ENCODE assay signal across 11 cellular contexts in the genomic region with DNA sequence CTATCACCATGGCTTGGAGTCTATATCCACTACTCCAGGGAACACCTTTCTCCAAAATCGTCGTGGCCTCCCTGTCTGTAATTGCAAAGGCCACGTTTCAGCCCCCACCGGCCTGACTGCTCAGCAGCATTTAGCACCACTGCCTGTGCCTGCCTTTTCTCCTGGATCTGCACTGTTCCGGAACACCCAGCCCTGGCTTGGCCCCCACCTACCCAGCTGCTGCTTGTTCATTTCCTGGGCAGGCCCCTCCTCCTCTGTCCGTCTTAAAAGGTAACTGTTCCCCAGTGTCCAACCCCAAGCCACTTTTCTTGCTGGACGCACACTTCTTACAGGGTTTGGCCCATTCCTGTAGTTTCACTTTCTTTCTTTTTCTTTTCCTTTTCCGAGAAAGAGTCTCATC. TPM values are rescaled to one million over a fixed set of nuclear protein-coding genes. Genes with fewer than 3 reads are reported as not detected.
DNase-seq lines count a peak whose midpoint lies in the region; ATAC-seq, FAIRE-seq and TF ChIP-seq lines count a peak whose summit lies in the region.
"Had no signal": no experiment of that assay in that cellular context is flagged by ENCODE, and none has a peak within 500 bp of the region (broad histone marks: within the 10 kb centered on the region; RNA-seq: fewer than 3 reads in every experiment).

No MANE protein-coding gene starts in this region.

- H3K36me3 ChIP-seq in endothelial cell of umbilical vein (ENCODE audit: control insufficient read depth in 2 of 2, extremely low read depth in 1 of 2, insufficient read depth in 2 of 2, low read length in 2 of 2) (no peaks in the 10 kb centered on the region), body of pancreas (replicated peaks in 1 of 2; ENCODE audit: insufficient read depth in 1 of 2, low read depth in 2 of 2) (no peaks in the 10 kb centered on the region)
- H3K36me3 ChIP-seq: gastroesophageal sphincter had no signal

- ATAC-seq in GM18517 (IDR thresholded peaks at IDR 0.05; ENCODE audit: unreplicated experiment): no peak
- ATAC-seq in GM21529 (IDR thresholded peaks at IDR 0.05; ENCODE audit: unreplicated experiment): no peak
- ATAC-seq in body of pancreas: no peak
- ATAC-seq: stimulated activated naive CD8-positive, alpha-beta T cell treated with anti-CD3 and anti-CD28 coated beads, Interleukin-15, Interleukin-2, amounts not matched to agents 100 U/mL and 50 U/mL, for 24 hours had no signal

- H3K79me2 ChIP-seq in endothelial cell of umbilical vein (ENCODE audit: control insufficient read depth, insufficient read depth, low read length): no peaks in the 10 kb centered on the region

- H3K4me1 ChIP-seq in endothelial cell of umbilical vein (ENCODE audit: control insufficient read depth, extremely low read depth, insufficient read depth, low read length): peaks cover 5% of the 10 kb centered on the region
- H3K4me1 ChIP-seq in body of pancreas: no peaks in the 10 kb centered on the region
- H3K4me1 ChIP-seq: gastroesophageal sphincter had no signal

- DNase-seq in A172 (ENCODE audit: low spot score) (peak; percentile 45), HK-2 (ENCODE audit: unreplicated experiment) (peak; percentile 82), endothelial cell of umbilical vein (ENCODE audit: low read depth, low spot score) (no peak), body of pancreas (no peak)
- DNase-seq: DMS53; retina; stimulated activated naive CD8-positive, alpha-beta T cell treated with anti-CD3 and anti-CD28 coated beads, Interleukin-15, Interleukin-2, amounts not matched to agents 100 U/mL and 50 U/mL, for 24 hours had no signal

- H3K27ac ChIP-seq in endothelial cell of umbilical vein (ENCODE audit: insufficient read depth, low read depth, low read length): peak overlapping the region; percentile 18
- no peak overlapping the region for H3K27ac ChIP-seq in body of pancreas

- H4K20me1 ChIP-seq in endothelial cell of umbilical vein (replicated peaks; ENCODE audit: control insufficient read depth, extremely low read depth, insufficient read depth, low read length): no peaks in the 10 kb centered on the region

- H3K9ac ChIP-seq in endothelial cell of umbilical vein (replicated peaks; ENCODE audit: extremely low read depth, insufficient read depth, low read length): no peak overlapping the region

- intact Hi-C loops in endothelial cell of umbilical vein (cut with micrococcal nuclease) (no loop called here), body of pancreas (cut with DNase I) (no loop called here)

- 61 to 65% methylated on average over 8 of the region's 8 CpGs for WGBS in body of pancreas, 2 donors

- POLR2A ChIA-PET in endothelial cell of umbilical vein (lab: Charles Lee): no interaction called here

- no peak for FAIRE-seq in endothelial cell of umbilical vein (lab: Jason Lieb, UNC)
- FAIRE-seq: H1 had no signal

- H3K9me3 ChIP-seq in endothelial cell of umbilical vein (replicated peaks; ENCODE audit: control insufficient read depth, insufficient read depth, low read length): no peaks in the 10 kb centered on the region
- H3K9me3 ChIP-seq in body of pancreas: no peaks in the 10 kb centered on the region
- H3K9me3 ChIP-seq: gastroesophageal sphincter had no signal

- TF ChIP-seq CTCF in endothelial cell of umbilical vein (IDR thresholded peaks at IDR 0.05; ENCODE audit: extremely low read depth in 1 of 2, insufficient read depth in 1 of 2, low read depth in 1 of 2, low read length in 2 of 2) (no peak), body of pancreas (IDR thresholded peaks at IDR 0.05) (no peak)

- TF ChIP-seq POLR2A in endothelial cell of umbilical vein (IDR thresholded peaks at IDR 0.05; ENCODE audit: low read depth, low read length): no peak
- TF ChIP-seq POLR2A in body of pancreas (IDR thresholded peaks at IDR 0.05): no peak

- H2AFZ ChIP-seq in endothelial cell of umbilical vein (ENCODE audit: low read depth, low read length): no peak overlapping the region

- H3K27me3 ChIP-seq in endothelial cell of umbilical vein (ENCODE audit: control insufficient read depth in 2 of 2, insufficient read depth in 2 of 2, low read length in 2 of 2) (no peaks in the 10 kb centered on the region), body of pancreas (no peaks in the 10 kb centered on the region)

- no peak overlapping the region for H3K4me2 ChIP-seq in endothelial cell of umbilical vein (ENCODE audit: insufficient read depth, low read length)

- BruUV-seq in endothelial cell of umbilical vein (replicated peaks; lab: Mats Ljungman, UMichigan): no TSS peak

- dilution Hi-C loops in endothelial cell of umbilical vein (cut with MboI; ENCODE audit: extremely low pct_ligation_motif_present, low sequenced_read_pairs): no loop called here

- H3K4me3 ChIP-seq in endothelial cell of umbilical vein (replicated peaks in 1 of 3; ENCODE audit: insufficient read depth in 1 of 3, low read depth in 1 of 3, low read length in 3 of 3) (no peak overlapping the region), body of pancreas (no peak overlapping the region)
- H3K4me3 ChIP-seq: gastroesophageal sphincter had no signal

- CTCF ChIA-PET in endothelial cell of umbilical vein (lab: Charles Lee): interaction anchor here (0.8 to 1.4 kb wide), 5 partner anchors 9 to 72 kb away, joined by 3 to 7 read pairs (median 3); a partner anchor contains a TSS

- H3K9me1 ChIP-seq in endothelial cell of umbilical vein (replicated peaks; ENCODE audit: control insufficient read depth, extremely low read depth, insufficient read depth, low read length): no peaks in the 10 kb centered on the region

TF ChIP-seq in endothelial cell of umbilical vein, 7 proteins besides CTCF, POLR2A, EP300 and RAD21:
- TF ChIP-seq GATA2 (IDR thresholded peaks at IDR 0.05; ENCODE audit: insufficient read depth, insufficient read length, low read depth, low read length) (no peak), FOS (IDR thresholded peaks at IDR 0.05; ENCODE audit: borderline replicate concordance, insufficient read depth, low read length) (no peak)

RNA-seq across cellular contexts. Expression of a gene that starts 8.5 kb away (rescaled TPM):
- 0.09 and 1.8 TPM in 2 replicates for total RNA-seq in A172 (2014; rRNA removed; shearing (Covaris generic))
- total RNA-seq in endothelial cell of umbilical vein (0.42 TPM in 1 of 2 replicates, not detected in the other), body of pancreas (under 1 TPM in 1 of 2 donors, not detected in 1; 0.26 TPM)
- polyA plus RNA-seq in endothelial cell of umbilical vein: not detected in 2 replicates
- not detected in 2 replicates for polyA plus RNA-seq in endothelial cell of umbilical vein (2011; cell fraction: cytosol; rRNA removed)
- not detected in 2 replicates for polyA plus RNA-seq in endothelial cell of umbilical vein (2011; cell fraction: nucleus; rRNA removed)
- not detected in 2 replicates for polyA plus RNA-seq in endothelial cell of umbilical vein (2012)
- 0.10 TPM in 1 of 2 replicates, not detected in the other for polyA minus RNA-seq in endothelial cell of umbilical vein
- not detected for polyA minus RNA-seq in endothelial cell of umbilical vein (2011; cell fraction: cytosol; rRNA and poly(A)+ RNA removed)
- polyA minus RNA-seq in endothelial cell of umbilical vein (2011; cell fraction: nucleus; rRNA and poly(A)+ RNA removed): not detected in 2 replicates

RNA-seq across cellular contexts. Expression of a gene that starts 20.7 kb away (rescaled TPM):
- 12.3 and 18.4 TPM in 2 replicates for total RNA-seq in A172 (2014; rRNA removed; shearing (Covaris generic))
- total RNA-seq in endothelial cell of umbilical vein (0.51 and 1.00 TPM in 2 replicates), body of pancreas (10 to 100 TPM; 14.8 to 15.8 TPM)
- polyA plus RNA-seq in endothelial cell of umbilical vein: 0.10 and 0.14 TPM in 2 replicates
- polyA plus RNA-seq in endothelial cell of umbilical vein (2011; cell fraction: cytosol; rRNA removed): 0.14 and 0.18 TPM in 2 replicates
- polyA plus RNA-seq in endothelial cell of umbilical vein (2011; cell fraction: nucleus; rRNA removed): 0.38 and 0.55 TPM in 2 replicates
- 1.9 and 2.6 TPM in 2 replicates for polyA plus RNA-seq in endothelial cell of umbilical vein (2012)
- polyA minus RNA-seq in endothelial cell of umbilical vein: 2.1 TPM in 2 replicates
- 2.5 TPM for polyA minus RNA-seq in endothelial cell of umbilical vein (2011; cell fraction: cytosol; rRNA and poly(A)+ RNA removed)
- 0.19 TPM in 1 of 2 replicates, not detected in the other for polyA minus RNA-seq in endothelial cell of umbilical vein (2011; cell fraction: nucleus; rRNA and poly(A)+ RNA removed)

RNA-seq across cellular contexts. Expression of a gene that starts 22.2 kb away (rescaled TPM):
- 10.6 and 15.6 TPM in 2 replicates for total RNA-seq in A172 (2014; rRNA removed; shearing (Covaris generic))
- total RNA-seq in endothelial cell of umbilical vein (0.62 TPM in 1 of 2 replicates, not detected in the other), body of pancreas (1 to 10 TPM; 1.6 TPM)
- polyA plus RNA-seq in endothelial cell of umbilical vein: 0.56 and 0.75 TPM in 2 replicates
- 0.14 and 0.23 TPM in 2 replicates for polyA plus RNA-seq in endothelial cell of umbilical vein (2011; cell fraction: cytosol; rRNA removed)
- 1.4 and 1.7 TPM in 2 replicates for polyA plus RNA-seq in endothelial cell of umbilical vein (2011; cell fraction: nucleus; rRNA removed)
- 0.78 and 0.91 TPM in 2 replicates for polyA plus RNA-seq in endothelial cell of umbilical vein (2012)
- 0.49 and 0.66 TPM in 2 replicates for polyA minus RNA-seq in endothelial cell of umbilical vein
- 9.1 TPM for polyA minus RNA-seq in endothelial cell of umbilical vein (2011; cell fraction: cytosol; rRNA and poly(A)+ RNA removed)
- 0.34 TPM in 1 of 2 replicates, not detected in the other for polyA minus RNA-seq in endothelial cell of umbilical vein (2011; cell fraction: nucleus; rRNA and poly(A)+ RNA removed)

RNA-seq across cellular contexts. Expression of a gene that starts 31.1 kb away (rescaled TPM):
- 0.77 TPM in 1 of 2 replicates, not detected in the other for total RNA-seq in A172 (2014; rRNA removed; shearing (Covaris generic))
- total RNA-seq in endothelial cell of umbilical vein (not detected in 2 replicates), body of pancreas (not detected)
- polyA plus RNA-seq in endothelial cell of umbilical vein: not detected in 2 replicates
- not detected in 2 replicates for polyA plus RNA-seq in endothelial cell of umbilical vein (2011; cell fraction: cytosol; rRNA removed)
- polyA plus RNA-seq in endothelial cell of umbilical vein (2011; cell fraction: nucleus; rRNA removed): not detected in 2 replicates
- not detected in 2 replicates for polyA plus RNA-seq in endothelial cell of umbilical vein (2012)
- 0.57 TPM in 1 of 2 replicates, not detected in the other for polyA minus RNA-seq in endothelial cell of umbilical vein
- polyA minus RNA-seq in endothelial cell of umbilical vein (2011; cell fraction: cytosol; rRNA and poly(A)+ RNA removed): 1.6 TPM
- polyA minus RNA-seq in endothelial cell of umbilical vein (2011; cell fraction: nucleus; rRNA and poly(A)+ RNA removed): not detected in 2 replicates
- total RNA-seq: gastroesophageal sphincter had no signal

RNA-seq across cellular contexts. Expression of a gene that starts 39.6 kb away (rescaled TPM):
- 467 and 500 TPM in 2 replicates for total RNA-seq in A172 (2014; rRNA removed; shearing (Covaris generic))
- total RNA-seq in endothelial cell of umbilical vein (0.51 and 0.92 TPM in 2 replicates), body of pancreas (not detected)
- 0.18 and 0.22 TPM in 2 replicates for polyA plus RNA-seq in endothelial cell of umbilical vein
- polyA plus RNA-seq in endothelial cell of umbilical vein (2011; cell fraction: cytosol; rRNA removed): 0.35 and 0.39 TPM in 2 replicates
- polyA plus RNA-seq in endothelial cell of umbilical vein (2011; cell fraction: nucleus; rRNA removed): 0.18 TPM in 1 of 2 replicates, not detected in the other
- 0.82 and 0.91 TPM in 2 replicates for polyA plus RNA-seq in endothelial cell of umbilical vein (2012)
- polyA minus RNA-seq in endothelial cell of umbilical vein: 5.8 and 5.9 TPM in 2 replicates
- polyA minus RNA-seq in endothelial cell of umbilical vein (2011; cell fraction: cytosol; rRNA and poly(A)+ RNA removed): 8.9 TPM
- polyA minus RNA-seq in endothelial cell of umbilical vein (2011; cell fraction: nucleus; rRNA and poly(A)+ RNA removed): not detected in 2 replicates

Comparison
In these comparisons a context has a peak if more than half of its experiments do, and no peak if none do; other contexts are left out.
1. DNase-seq: peak in A172 (single experiment) and HK-2 (single experiment); none in endothelial cell of umbilical vein (single experiment) and body of pancreas (0 of 4).